In genomic region chr3:147838650-147839049, GRCh38 we compare ENCODE assay signal across 14 cellular contexts.
A peak's percentile ranks its signal among the peaks of the same experiment; 100 is the strongest.
DNase-seq lines count a peak whose midpoint lies in the region; ATAC-seq, FAIRE-seq and TF ChIP-seq lines count a peak whose summit lies in the region.
"Had no signal": no experiment of that assay in that cellular context is flagged by ENCODE, and none has a peak within 500 bp of the region (broad histone marks: within the 10 kb centered on the region; RNA-seq: fewer than 3 reads in every experiment).

No MANE protein-coding gene starts in this region.

- H2AFZ ChIP-seq in IMR-90 (replicated peaks; ENCODE audit: low read length, poor library complexity) (no peak overlapping the region), mammary epithelial cell (ENCODE audit: low read depth, low read length) (no peak overlapping the region)

- no peak overlapping the region for H3K4ac ChIP-seq in IMR-90 (ENCODE audit: low read depth, low read length)

- H3K27me3 ChIP-seq in IMR-90 (ENCODE audit: control insufficient read depth, insufficient read depth, low read length) (no peaks in the 10 kb centered on the region), mammary epithelial cell (ENCODE audit: insufficient read depth, low read length) (no peaks in the 10 kb centered on the region)
- H3K27me3 ChIP-seq: BLaER1, gastrocnemius medialis, right atrium auricular region had no signal

- no peaks in the 10 kb centered on the region for H3K9me3 Mint-ChIP-seq in activated naive CD4-positive, alpha-beta T cell treated with anti-CD3 and anti-CD28 coated beads, Interleukin-2, amount 10 ng/mL, durations not matched to agents 7 days and 5 days

- no peak for FAIRE-seq in GM12892 (lab: Jason Lieb, UNC)

- no peak overlapping the region for H3K56ac ChIP-seq in IMR-90 (ENCODE audit: extremely low read depth, insufficient read depth, low read length)

- H2BK20ac ChIP-seq in IMR-90 (ENCODE audit: low read depth, low read length), result no peak overlapping the region

- no peaks in the 10 kb centered on the region for H3K9me3 ChIP-seq in IMR-90 (ENCODE audit: control insufficient read depth, insufficient read depth, low read length)
- no peaks in the 10 kb centered on the region for H3K9me3 ChIP-seq in mammary epithelial cell (replicated peaks; ENCODE audit: insufficient read depth, low read length)
- H3K9me3 ChIP-seq: BLaER1, gastrocnemius medialis, right atrium auricular region had no signal

- no peak overlapping the region for H3K9ac ChIP-seq in IMR-90 (ENCODE audit: low read depth, low read length)
- H3K9ac ChIP-seq in mammary epithelial cell (ENCODE audit: insufficient read depth, low read length), result no peak overlapping the region
- H3K9ac ChIP-seq: BLaER1 had no signal

- dilution Hi-C loops in IMR-90 (cut with HindIII; ENCODE audit: low sequenced_read_pairs, unreplicated experiment) (no loop called here), mammary epithelial cell (cut with HindIII; ENCODE audit: low sequenced_read_pairs) (no loop called here)

- H2BK5ac ChIP-seq in IMR-90 (ENCODE audit: low read depth, low read length, poor library complexity, severe bottlenecking), result no peak overlapping the region

- H2BK120ac ChIP-seq in IMR-90 (ENCODE audit: low read depth, low read length), result no peak overlapping the region

- H2BK15ac ChIP-seq in IMR-90 (ENCODE audit: low read depth, low read length), result no peak overlapping the region

- ATAC-seq in GM18498 (IDR thresholded peaks at IDR 0.05; ENCODE audit: unreplicated experiment), result peak; percentile 71
- peak; percentile 32; the same call in 1 of the 2 replicates for ATAC-seq in IMR-90 (ENCODE audit: low read depth)
- no peak for ATAC-seq in HG02763 (IDR thresholded peaks at IDR 0.05; ENCODE audit: unreplicated experiment)
- ATAC-seq in GM18858 (IDR thresholded peaks at IDR 0.05; ENCODE audit: unreplicated experiment), result no peak
- ATAC-seq: gastrocnemius medialis had no signal

- H2AK5ac ChIP-seq in IMR-90 (ENCODE audit: low read depth, low read length), result no peak overlapping the region

- H3K27me3 Mint-ChIP-seq in activated naive CD4-positive, alpha-beta T cell treated with anti-CD3 and anti-CD28 coated beads, Interleukin-2, amount 10 ng/mL, durations not matched to agents 7 days and 5 days, result no peaks in the 10 kb centered on the region
- H3K27me3 Mint-ChIP-seq: brain had no signal

- H3K36me3 ChIP-seq in IMR-90 (ENCODE audit: control insufficient read depth, insufficient read depth, low read length), result no peaks in the 10 kb centered on the region
- H3K36me3 ChIP-seq in mammary epithelial cell (ENCODE audit: insufficient read depth, low read length), result no peaks in the 10 kb centered on the region
- H3K36me3 ChIP-seq: BLaER1, gastrocnemius medialis, right atrium auricular region had no signal

- no peaks in the 10 kb centered on the region for H3K4me1 ChIP-seq in IMR-90 (ENCODE audit: control insufficient read depth, insufficient read depth, low read length)
- H3K4me1 ChIP-seq in mammary epithelial cell (ENCODE audit: insufficient read depth, low read length), result no peaks in the 10 kb centered on the region
- H3K4me1 ChIP-seq: BLaER1, gastrocnemius medialis, right atrium auricular region had no signal

- no peak overlapping the region for H3K4me2 ChIP-seq in IMR-90 (ENCODE audit: low read depth, low read length)
- H3K4me2 ChIP-seq in mammary epithelial cell (ENCODE audit: insufficient read depth, low read depth, low read length), result no peak overlapping the region
- H3K4me2 ChIP-seq: BLaER1 had no signal

- no peak overlapping the region for H2AK9ac ChIP-seq in IMR-90 (replicated peaks; ENCODE audit: low read depth, low read length, poor library complexity)

- POLR2A ChIA-PET in IMR-90 (lab: Charles Lee; ENCODE audit: unreplicated experiment), result no interaction called here

- no peak overlapping the region for H3K27ac Mint-ChIP-seq in activated naive CD4-positive, alpha-beta T cell treated with anti-CD3 and anti-CD28 coated beads, Interleukin-2, amount 10 ng/mL, durations not matched to agents 7 days and 5 days
- H3K27ac Mint-ChIP-seq: brain had no signal

- no peak overlapping the region for H4K8ac ChIP-seq in IMR-90 (ENCODE audit: low read depth in 2 of 2, low read length in 2 of 2)

- DNase-seq in IMR-90 (peak; percentile 24), mammary epithelial cell (peak; percentile 18), GM12892 (ENCODE audit: insufficient read length) (no peak)
- DNase-seq in activated naive CD4-positive, alpha-beta T cell treated with anti-CD3 and anti-CD28 coated beads, Interleukin-2, amount 10 ng/mL, durations not matched to agents 7 days and 5 days, result no peak
- DNase-seq: activated CD8-positive, alpha-beta memory T cell treated with anti-CD3 and anti-CD28 coated beads, Interleukin-2, amount 50 U/mL, for 48 hours; gastrocnemius medialis; T-helper 1 cell had no signal

- H3K36me3 Mint-ChIP-seq in activated naive CD4-positive, alpha-beta T cell treated with anti-CD3 and anti-CD28 coated beads, Interleukin-2, amount 10 ng/mL, durations not matched to agents 7 days and 5 days, result no peaks in the 10 kb centered on the region
- H3K36me3 Mint-ChIP-seq: brain had no signal

- TF ChIP-seq POLR2A in IMR-90 (IDR thresholded peaks at IDR 0.05; ENCODE audit: low read depth, low read length), result no peak
- TF ChIP-seq POLR2A in GM12892 (IDR thresholded peaks at IDR 0.05; ENCODE audit: low read depth, low read length), result no peak

- WGBS in IMR-90 (ENCODE audit: extremely low coverage in 2 of 2, insufficient read length in 1 of 2), 2 experiments, result no CpG with 5 or more reads among the region's 2 CpGs
- 65% methylated on average over 2 of the region's 2 CpGs for WGBS in mammary epithelial cell (ENCODE audit: low coverage, missing lambda C conversion rate)

- in situ Hi-C loops in IMR-90 (cut with MboI; ENCODE audit: low sequenced_read_pairs) (no loop called here), mammary epithelial cell (cut with MboI; ENCODE audit: low sequenced_read_pairs in 2 of 2) (no loop called here)

- no peaks in the 10 kb centered on the region for H3K9me1 ChIP-seq in IMR-90 (ENCODE audit: insufficient read depth, low read length)

- intact Hi-C loops in IMR-90 (cut with micrococcal nuclease) (loop anchor here (1.0 kb wide), 1 partner anchor 238 kb away; no protein-coding TSS in a partner anchor), mammary epithelial cell (cut with micrococcal nuclease) (loop anchor here (1.0 kb wide), 1 partner anchor 238 kb away; no protein-coding TSS in a partner anchor)

- CTCF ChIA-PET in IMR-90 (lab: Yijun Ruan, JAX) (interaction anchor here (3.0 kb wide), 1 partner anchor 239 kb away, joined by 10 read pairs; no protein-coding TSS in a partner anchor), mammary epithelial cell (lab: Charles Lee; ENCODE audit: low non-redundant PET) (no interaction called here)
- CTCF ChIA-PET in activated naive CD4-positive, alpha-beta T cell treated with anti-CD3 and anti-CD28 coated beads, Interleukin-2, amount 10 ng/mL, durations not matched to agents 7 days and 5 days (lab: Charles Lee), result no interaction called here

- H3K14ac ChIP-seq in IMR-90 (replicated peaks; ENCODE audit: low read depth, low read length), result no peak overlapping the region

- H4K91ac ChIP-seq in IMR-90 (ENCODE audit: insufficient read depth, low read depth, low read length), result no peak overlapping the region

- no peak overlapping the region for H3K18ac ChIP-seq in IMR-90 (ENCODE audit: low read depth, low read length)

- no peak overlapping the region for H3K4me3 Mint-ChIP-seq in activated naive CD4-positive, alpha-beta T cell treated with anti-CD3 and anti-CD28 coated beads, Interleukin-2, amount 10 ng/mL, durations not matched to agents 7 days and 5 days
- H3K4me3 Mint-ChIP-seq: brain had no signal

- no peaks in the 10 kb centered on the region for H3K79me1 ChIP-seq in IMR-90 (ENCODE audit: low read depth in 1 of 2, low read length in 2 of 2)

- H3K4me1 Mint-ChIP-seq in activated naive CD4-positive, alpha-beta T cell treated with anti-CD3 and anti-CD28 coated beads, Interleukin-2, amount 10 ng/mL, durations not matched to agents 7 days and 5 days, result no peaks in the 10 kb centered on the region
- H3K4me1 Mint-ChIP-seq: brain had no signal

- no peak overlapping the region for H3K23ac ChIP-seq in IMR-90 (ENCODE audit: low read depth, low read length)

- TF ChIP-seq CTCF in 22Rv1 (IDR thresholded peaks at IDR 0.05) (peak; percentile 32), IMR-90 (conservative IDR thresholded peaks at IDR 0.05; ENCODE audit: low read depth, low read length) (peak; percentile 37), mammary epithelial cell (conservative IDR thresholded peaks at IDR 0.05 in 1 of 2, IDR thresholded peaks at IDR 0.05 in 1 of 2; ENCODE audit: extremely low read depth in 1 of 2, insufficient read depth in 1 of 2, low read depth in 1 of 2, low read length in 2 of 2) (peak; percentile 25 to 63)

- H3K27ac ChIP-seq in 22Rv1 (no peak overlapping the region), IMR-90 (ENCODE audit: insufficient read depth, low read length) (no peak overlapping the region), mammary epithelial cell (ENCODE audit: insufficient read depth, low read depth, low read length) (no peak overlapping the region)
- H3K27ac ChIP-seq: BLaER1, gastrocnemius medialis, right atrium auricular region had no signal

- H4K5ac ChIP-seq in IMR-90 (ENCODE audit: low read depth, low read length), result no peak overlapping the region

- no TSS peak for BruUV-seq in IMR-90 (replicated peaks; lab: Mats Ljungman, UMichigan)
- no TSS peak for BruUV-seq in mammary epithelial cell (replicated peaks; lab: Mats Ljungman, UMichigan)

- no peaks in the 10 kb centered on the region for H3K79me2 ChIP-seq in mammary epithelial cell (ENCODE audit: insufficient read depth, low read length)

- H3K4me3 ChIP-seq in IMR-90 (ENCODE audit: insufficient read depth, low read depth, low read length) (no peak overlapping the region), mammary epithelial cell (replicated peaks in 1 of 3; ENCODE audit: insufficient read depth in 1 of 3, low read depth in 2 of 3, low read length in 3 of 3) (no peak overlapping the region)
- H3K4me3 ChIP-seq: BLaER1, gastrocnemius medialis, right atrium auricular region had no signal

- TF ChIP-seq RAD21 in IMR-90 (IDR thresholded peaks at IDR 0.05; ENCODE audit: low read length), result peak; percentile 45

- H4K20me1 ChIP-seq in IMR-90 (ENCODE audit: insufficient read depth, low read length) (no peaks in the 10 kb centered on the region), mammary epithelial cell (ENCODE audit: insufficient read depth, low read length) (no peaks in the 10 kb centered on the region)
- H4K20me1 ChIP-seq: BLaER1 had no signal

TF ChIP-seq in IMR-90, 13 proteins besides CTCF, POLR2A, EP300 and RAD21:
- TF ChIP-seq NFE2L2 (IDR thresholded peaks at IDR 0.05; ENCODE audit: low read depth, low read length) (no peak), SMC3 (IDR thresholded peaks at IDR 0.05; ENCODE audit: low read depth, low read length) (peak; percentile 22; the same call in 1 of the 2 replicates)
TF ChIP-seq in IMR-90: peak in this region for 1.

Comparison
In these comparisons a context has a peak if more than half of its experiments do, and no peak if none do; other contexts are left out.
1. ATAC-seq: peak in GM18498 (single experiment) and IMR-90 (single experiment); none in HG02763 (single experiment) and GM18858 (single experiment).
2. DNase-seq: peak in IMR-90 (single experiment) and mammary epithelial cell (single experiment); none in activated naive CD4-positive, alpha-beta T cell treated with anti-CD3 and anti-CD28 coated beads, Interleukin-2, amount 10 ng/mL, durations not matched to agents 7 days and 5 days (single experiment) and GM12892 (single experiment).
3. Peak in every context shown above with its lines, with median percentiles within 50 percentile points of each other: CTCF ChIP-seq.